In genomic region chr3:99439892-99440291, GRCh38 we compare ENCODE assay signal across 1 cellular context.
TF ChIP-seq lines count a peak whose summit lies in the region.

No MANE protein-coding gene starts in this region.

TF ChIP-seq in WTC11, 78 proteins besides CTCF, POLR2A, EP300 and RAD21 (continued from another document):
- TF ChIP-seq, protein P1, sequence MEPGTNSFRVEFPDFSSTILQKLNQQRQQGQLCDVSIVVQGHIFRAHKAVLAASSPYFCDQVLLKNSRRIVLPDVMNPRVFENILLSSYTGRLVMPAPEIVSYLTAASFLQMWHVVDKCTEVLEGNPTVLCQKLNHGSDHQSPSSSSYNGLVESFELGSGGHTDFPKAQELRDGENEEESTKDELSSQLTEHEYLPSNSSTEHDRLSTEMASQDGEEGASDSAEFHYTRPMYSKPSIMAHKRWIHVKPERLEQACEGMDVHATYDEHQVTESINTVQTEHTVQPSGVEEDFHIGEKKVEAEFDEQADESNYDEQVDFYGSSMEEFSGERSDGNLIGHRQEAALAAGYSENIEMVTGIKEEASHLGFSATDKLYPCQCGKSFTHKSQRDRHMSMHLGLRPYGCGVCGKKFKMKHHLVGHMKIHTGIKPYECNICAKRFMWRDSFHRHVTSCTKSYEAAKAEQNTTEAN (CRISPR knock-in tag; IDR thresholded peaks at IDR 0.05) = no peak
- TF ChIP-seq, protein P2, sequence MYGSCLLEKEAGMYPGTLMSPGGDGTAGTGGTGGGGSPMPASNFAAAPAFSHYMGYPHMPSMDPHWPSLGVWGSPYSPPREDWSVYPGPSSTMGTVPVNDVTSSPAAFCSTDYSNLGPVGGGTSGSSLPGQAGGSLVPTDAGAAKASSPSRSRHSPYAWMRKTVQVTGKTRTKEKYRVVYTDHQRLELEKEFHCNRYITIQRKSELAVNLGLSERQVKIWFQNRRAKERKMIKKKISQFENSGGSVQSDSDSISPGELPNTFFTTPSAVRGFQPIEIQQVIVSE (CRISPR knock-in tag; IDR thresholded peaks at IDR 0.05; ENCODE audit: borderline replicate concordance) = no peak
- TF ChIP-seq TEAD1 (CRISPR knock-in tag; IDR thresholded peaks at IDR 0.05) = no peak
- no peak for TF ChIP-seq ELF4 (CRISPR knock-in tag; IDR thresholded peaks at IDR 0.05; ENCODE audit: low read depth)
- TF ChIP-seq NFATC4 (CRISPR knock-in tag; IDR thresholded peaks at IDR 0.05) = no peak
- no peak for TF ChIP-seq SMAD3 (CRISPR knock-in tag; IDR thresholded peaks at IDR 0.05; ENCODE audit: borderline replicate concordance)
- TF ChIP-seq, protein P3, sequence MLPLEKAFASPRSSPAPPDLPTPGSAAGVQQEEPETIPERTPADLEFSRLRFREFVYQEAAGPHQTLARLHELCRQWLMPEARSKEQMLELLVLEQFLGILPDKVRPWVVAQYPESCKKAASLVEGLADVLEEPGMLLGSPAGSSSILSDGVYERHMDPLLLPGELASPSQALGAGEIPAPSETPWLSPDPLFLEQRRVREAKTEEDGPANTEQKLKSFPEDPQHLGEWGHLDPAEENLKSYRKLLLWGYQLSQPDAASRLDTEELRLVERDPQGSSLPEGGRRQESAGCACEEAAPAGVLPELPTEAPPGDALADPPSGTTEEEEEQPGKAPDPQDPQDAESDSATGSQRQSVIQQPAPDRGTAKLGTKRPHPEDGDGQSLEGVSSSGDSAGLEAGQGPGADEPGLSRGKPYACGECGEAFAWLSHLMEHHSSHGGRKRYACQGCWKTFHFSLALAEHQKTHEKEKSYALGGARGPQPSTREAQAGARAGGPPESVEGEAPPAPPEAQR (CRISPR knock-in tag; IDR thresholded peaks at IDR 0.05) = no peak
- TF ChIP-seq OVOL2 (CRISPR knock-in tag; IDR thresholded peaks at IDR 0.05; ENCODE audit: borderline replicate concordance) = no peak
- no peak for TF ChIP-seq FOXP1 (CRISPR knock-in tag; IDR thresholded peaks at IDR 0.05; ENCODE audit: borderline replicate concordance)
